Comparison of ENCODE assay signal across 8 cellular contexts in genomic region chr5:151252762-151253603, GRCh38. TPM values are rescaled to one million over a fixed set of nuclear protein-coding genes. Genes with fewer than 3 reads are reported as not detected.
A peak's percentile ranks its signal among the peaks of the same experiment; 100 is the strongest.
DNase-seq lines count a peak whose midpoint lies in the region; ATAC-seq and TF ChIP-seq lines count a peak whose summit lies in the region.

Gene GM2A, plus strand, starts transcription at chr5:151253185. Its CDS starts 32 bp downstream, at chr5:151253217.

- intact Hi-C loops in breast epithelium (cut with DNase I; ENCODE audit: low total_unique reads): no loop called here

- peaks cover 14% of the 10 kb centered on the region for H3K4me1 ChIP-seq in ACC112 (ENCODE audit: control insufficient read depth, insufficient read depth, low read length, unreplicated experiment)
- H3K4me1 ChIP-seq in breast epithelium: peaks cover 0 to 3% of the 10 kb centered on the region in 2 donors
- peaks cover 13% of the 10 kb centered on the region for H3K4me1 ChIP-seq in iPS-18a (ENCODE audit: control insufficient read depth, low read depth, low read length)
- H3K4me1 ChIP-seq in skeletal muscle satellite cell (ENCODE audit: control insufficient read depth, insufficient read depth, low read length): peaks cover 10% of the 10 kb centered on the region

- H3K4me3 ChIP-seq in ACC112 (ENCODE audit: low read depth, low read length): peak within 1 kb of the TSS; percentile 92
- H3K4me3 ChIP-seq in breast epithelium: peak within 1 kb of the TSS; percentile 70 to 82 (median 70)
- H3K4me3 ChIP-seq in iPS-18a (ENCODE audit: low read length): peak within 1 kb of the TSS; percentile 86
- peak within 1 kb of the TSS; percentile 93 for H3K4me3 ChIP-seq in skeletal muscle satellite cell (ENCODE audit: low read length)

- peaks cover 4% of the 10 kb centered on the region for H3K79me2 ChIP-seq in ACC112 (ENCODE audit: control insufficient read depth, insufficient read depth, low read length, unreplicated experiment)

- H3K9ac ChIP-seq in iPS-18a (ENCODE audit: low read length) (peak within 1 kb of the TSS; percentile 70), skeletal muscle satellite cell (ENCODE audit: low read depth, low read length) (peak within 1 kb of the TSS; percentile 83)

- H3K27ac ChIP-seq in ACC112 (ENCODE audit: low read depth, low read length) (no peak within 1 kb of the TSS), VCaP (peak within 1 kb of the TSS; percentile 76), breast epithelium (peak within 1 kb of the TSS; percentile 73 to 77), iPS-18a (ENCODE audit: low read length) (no peak within 1 kb of the TSS)

- peak; percentile 37 for TF ChIP-seq POLR2A in breast epithelium (IDR thresholded peaks at IDR 0.05)

- ATAC-seq in GM18870 (IDR thresholded peaks at IDR 0.05; ENCODE audit: unreplicated experiment): peak; percentile 80
- peak; percentile 82 for ATAC-seq in HG03135 (IDR thresholded peaks at IDR 0.05; ENCODE audit: unreplicated experiment)

- peak; percentile 98 for DNase-seq in NCI-H2196 treated with DMSO at 0.1 percent for 48 hours (lab: John Stamatoyannopoulos, UW; ENCODE audit: unreplicated experiment)
- DNase-seq in breast epithelium (ENCODE audit: low spot score in 2 of 2): peak; percentile 99 to 100

- H3K9me3 ChIP-seq in breast epithelium (no peaks in the 10 kb centered on the region), iPS-18a (ENCODE audit: control insufficient read depth, low read depth, low read length) (no peaks in the 10 kb centered on the region), skeletal muscle satellite cell (replicated peaks; ENCODE audit: low read length) (no peaks in the 10 kb centered on the region)

- H3K4me2 ChIP-seq in skeletal muscle satellite cell (ENCODE audit: low read length): peak within 1 kb of the TSS; percentile 94

- H2AFZ ChIP-seq in ACC112 (ENCODE audit: low read length, unreplicated experiment): peak within 1 kb of the TSS; percentile 100

- H3K27me3 ChIP-seq in ACC112 (ENCODE audit: insufficient read depth, low read length) (peaks cover 8% of the 10 kb centered on the region; the same call in 1 of the 2 replicates), breast epithelium (no peaks in the 10 kb centered on the region), iPS-18a (ENCODE audit: control insufficient read depth, insufficient read depth, low read length) (no peaks in the 10 kb centered on the region), skeletal muscle satellite cell (ENCODE audit: control insufficient read depth, insufficient read depth, low read length) (peaks cover 12% of the 10 kb centered on the region)

- H3K36me3 ChIP-seq in ACC112 (ENCODE audit: insufficient read depth, low read length): no peaks in the 10 kb centered on the region
- H3K36me3 ChIP-seq in breast epithelium: no peaks in the 10 kb centered on the region
- no peaks in the 10 kb centered on the region for H3K36me3 ChIP-seq in iPS-18a (ENCODE audit: control insufficient read depth, low read depth, low read length)
- no peaks in the 10 kb centered on the region for H3K36me3 ChIP-seq in skeletal muscle satellite cell (ENCODE audit: insufficient read depth, low read length)

- TF ChIP-seq CTCF in VCaP (conservative IDR thresholded peaks at IDR 0.05) (no peak), breast epithelium (IDR thresholded peaks at IDR 0.05) (no peak)

RNA-seq across cellular contexts. Expression of gene GM2A, which starts in this region (rescaled TPM):
- 10 to 100 TPM; 35.1 to 58.0 (median 43.8) TPM for total RNA-seq in breast epithelium
- 21.8 and 23.6 TPM in 2 replicates for total RNA-seq in skeletal muscle satellite cell (2012; rRNA removed)

Comparison
In these comparisons a context has a peak if more than half of its experiments do, and no peak if none do; other contexts are left out.
1. H3K27ac ChIP-seq: peak in VCaP (single experiment) and breast epithelium (2 of 2); none in ACC112 (single experiment) and iPS-18a (single experiment).
2. Peak in every context shown above with its lines, with median percentiles within 50 percentile points of each other: H3K4me3 ChIP-seq.